8 cellular contexts compared by ENCODE assay signal in the genomic region with DNA sequence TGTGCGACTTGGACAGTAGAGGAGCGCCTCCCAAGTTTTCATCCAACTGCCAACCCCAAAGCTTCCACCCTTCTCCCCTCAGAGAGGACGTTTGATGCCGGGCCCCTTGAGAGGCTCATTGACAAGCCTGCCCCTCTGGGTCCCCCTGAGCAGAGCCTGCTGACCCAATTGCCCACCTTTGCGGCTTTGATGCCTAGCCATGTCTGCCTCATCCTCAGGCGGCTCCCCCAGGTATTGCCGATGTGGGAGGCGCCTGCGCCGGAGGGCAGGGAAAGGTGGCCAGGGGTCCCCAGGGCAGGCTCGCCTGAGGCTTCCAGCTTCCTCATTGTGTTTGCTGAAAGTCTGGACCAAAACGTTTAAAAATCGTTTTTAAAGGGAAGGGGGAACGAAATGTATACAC. TPM values are rescaled to one million over a fixed set of nuclear protein-coding genes. Genes with fewer than 3 reads are reported as not detected.
DNase-seq lines count a peak whose midpoint lies in the region; ATAC-seq and TF ChIP-seq lines count a peak whose summit lies in the region.

No MANE protein-coding gene starts in this region.

- H3K9ac ChIP-seq in DND-41 (ENCODE audit: low read depth, low read length): peak overlapping the region; percentile 69

- peaks cover 21% of the 10 kb centered on the region for H4K20me1 ChIP-seq in DND-41 (ENCODE audit: insufficient read depth, low read length)
- no peaks in the 10 kb centered on the region for H4K20me1 ChIP-seq in PC-9 (ENCODE audit: insufficient read depth)

- CTCF ChIA-PET in PC-9 (lab: Charles Lee): interaction anchor here (0.7 kb wide), 1 partner anchor 293 kb away, joined by 7 read pairs; no protein-coding TSS in a partner anchor

- H3K4me3 ChIP-seq in DND-41 (ENCODE audit: low read depth in 1 of 2, low read length in 2 of 2) (peak overlapping the region; percentile 84 to 92; a peak in 3 of 4 replicates), PC-9 (peak overlapping the region; percentile 90; the same call in 1 of the 2 replicates), epithelial cell of esophagus (ENCODE audit: low read length) (peak overlapping the region; percentile 74)

- peak overlapping the region; percentile 85 for H3K4me3 Mint-ChIP-seq in progenitor cell of endocrine pancreas (ENCODE audit: low read depth)

- H3K36me3 ChIP-seq in DND-41 (ENCODE audit: insufficient read depth, low read length) (peaks cover 30% of the 10 kb centered on the region), PC-9 (ENCODE audit: low read depth) (0 out of 2 replicates have a peak, but pooled peaks cover 7% of the 10 kb centered on the region)

- H3K9me2 ChIP-seq in PC-9 (ENCODE audit: insufficient read depth): no peaks in the 10 kb centered on the region

- DNase-seq in DND-41 (no peak), PC-9 (no peak), epithelial cell of esophagus (ENCODE audit: low read depth) (no peak), progenitor cell of endocrine pancreas (ENCODE audit: low spot score, unreplicated experiment) (no peak), GF-D8 (lab: John Stamatoyannopoulos, UW) (no peak), NCI-H1694 treated with DMSO at 0.1 percent for 48 hours (lab: John Stamatoyannopoulos, UW) (no peak), occipital lobe (lab: John Stamatoyannopoulos, UW) (no peak)
- no peak for DNase-seq in NK-92 treated with Interleukin-12 subunit alpha and Interleukin-12 subunit beta, amount 100 ng/mL, for 24 hours (lab: John Stamatoyannopoulos, UW)

- no peaks in the 10 kb centered on the region for H3K9me3 Mint-ChIP-seq in progenitor cell of endocrine pancreas (ENCODE audit: low read depth)

- 0 out of 2 replicates have a peak, but pooled peaks cover 6% of the 10 kb centered on the region for H3F3A ChIP-seq in PC-9 (ENCODE audit: insufficient read depth, low read depth)

- peak overlapping the region; percentile 98 for H3K4me2 ChIP-seq in DND-41 (ENCODE audit: insufficient read depth, low read length)
- peak overlapping the region; percentile 94 for H3K4me2 ChIP-seq in PC-9

- H3K79me2 ChIP-seq in DND-41 (ENCODE audit: insufficient read depth, low read length): peaks cover 36% of the 10 kb centered on the region
- H3K79me2 ChIP-seq in PC-9 (ENCODE audit: low read depth): peaks cover 13% of the 10 kb centered on the region; the same call in 1 of the 2 replicates

- POLR2A ChIA-PET in PC-9 (lab: Charles Lee; ENCODE audit: unreplicated experiment): interaction anchor here (0.5 to 0.6 kb wide), 2 partner anchors 8 to 215 kb away, joined by 4 to 8 read pairs; no protein-coding TSS in a partner anchor

- no peaks in the 10 kb centered on the region for H3K27me3 Mint-ChIP-seq in progenitor cell of endocrine pancreas

- intact Hi-C loops in PC-9 (cut with micrococcal nuclease; ENCODE audit: unreplicated experiment): loop anchor here (2.0 to 5.0 kb wide), 2 partner anchors 36 to 225 kb away; partner anchors contain the start of gene CERCAM

- peaks cover 20% of the 10 kb centered on the region for H3K4me1 ChIP-seq in DND-41 (ENCODE audit: insufficient read depth, low read length)
- 0 out of 2 replicates have a peak, but pooled peaks cover 6% of the 10 kb centered on the region for H3K4me1 ChIP-seq in PC-9 (replicated peaks; ENCODE audit: insufficient read depth)

- H3K9me3 ChIP-seq in DND-41 (ENCODE audit: insufficient read depth, low read length, severe bottlenecking) (no peaks in the 10 kb centered on the region), PC-9 (ENCODE audit: insufficient read depth, low read depth) (no peaks in the 10 kb centered on the region)

- H2AFZ ChIP-seq in DND-41 (ENCODE audit: low read depth, low read length) (peak overlapping the region; percentile 89), PC-9 (no peak overlapping the region; the same call in 1 of the 2 replicates)

- H3K4me1 Mint-ChIP-seq in progenitor cell of endocrine pancreas (ENCODE audit: low read depth): peaks cover 9% of the 10 kb centered on the region

- no peak for ATAC-seq in DND-41 (ENCODE audit: insufficient read depth, low read depth)

- H3K36me3 Mint-ChIP-seq in progenitor cell of endocrine pancreas (ENCODE audit: insufficient read depth): peaks cover 6% of the 10 kb centered on the region

- H3K27ac ChIP-seq in DND-41 (ENCODE audit: low read length): peak overlapping the region; percentile 79
- no peak overlapping the region for H3K27ac ChIP-seq in PC-9

- TF ChIP-seq CTCF in DND-41 (IDR thresholded peaks at IDR 0.05; ENCODE audit: borderline replicate concordance, extremely low read depth, low read length, poor library complexity, severe bottlenecking) (no peak), PC-9 (conservative IDR thresholded peaks at IDR 0.05) (no peak), epithelial cell of esophagus (IDR thresholded peaks at IDR 0.05; ENCODE audit: insufficient read depth, low read depth, low read length, missing control alignments) (no peak), progenitor cell of endocrine pancreas (IDR thresholded peaks at IDR 0.05; ENCODE audit: unreplicated experiment) (no peak)

- TSS peak; percentile 25 for BruUV-seq in PC-9 (replicated peaks; lab: Mats Ljungman, UMichigan)

- H3K27me3 ChIP-seq in DND-41 (ENCODE audit: insufficient read depth, low read length, poor library complexity) (no peaks in the 10 kb centered on the region), PC-9 (ENCODE audit: insufficient read depth, low read depth) (no peaks in the 10 kb centered on the region)

- no peak overlapping the region for H3K27ac Mint-ChIP-seq in progenitor cell of endocrine pancreas

RNA-seq across cellular contexts. Expression of gene ODF2, which starts 1.4 kb away (rescaled TPM):
- total RNA-seq in PC-9 (2021): 49.4 and 58.2 TPM in 2 replicates
- 38.6 and 45.0 TPM in 2 replicates for total RNA-seq in progenitor cell of endocrine pancreas
- 14.8 TPM for total RNA-seq in occipital lobe

RNA-seq across cellular contexts. Expression of gene CERCAM, which starts 36.5 kb away (rescaled TPM):
- total RNA-seq in PC-9 (2021) (87.2 and 111 TPM in 2 replicates), progenitor cell of endocrine pancreas (19.6 and 25.6 TPM in 2 replicates), occipital lobe (10.1 TPM)

RNA-seq across cellular contexts. Expression of gene GLE1, which starts 47.3 kb away (rescaled TPM):
- total RNA-seq in PC-9 (2021) (67.2 and 74.2 TPM in 2 replicates), progenitor cell of endocrine pancreas (19.0 and 19.6 TPM in 2 replicates), occipital lobe (18.9 TPM)
